Comparison of ENCODE assay signal across 22 cellular contexts in the genomic region with DNA sequence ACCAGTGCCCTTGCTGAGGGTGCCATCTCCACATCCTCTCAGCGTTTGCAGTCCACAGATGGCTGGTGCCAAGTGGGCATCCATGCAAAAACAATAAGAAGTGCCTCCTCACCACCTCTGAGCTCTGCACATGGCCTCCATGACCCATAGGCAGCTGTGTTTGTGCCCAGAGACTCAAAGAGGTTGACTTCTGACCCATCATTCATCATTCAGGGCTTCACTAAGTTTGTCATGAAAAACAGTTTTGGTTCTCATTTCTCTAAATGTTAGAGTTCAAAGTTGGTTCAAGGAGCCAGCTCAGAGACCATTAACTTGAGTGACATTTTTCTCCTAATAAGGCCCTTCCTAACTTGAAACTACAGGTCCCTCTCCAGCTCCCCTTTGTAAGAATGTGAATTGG.
"Had no signal": no experiment of that assay in that cellular context is flagged by ENCODE, and none has a peak within 500 bp of the region (broad histone marks: within the 10 kb centered on the region; RNA-seq: fewer than 3 reads in every experiment).

No MANE protein-coding gene starts in this region.

- H3K4me3 Mint-ChIP-seq: natural killer cell; stimulated activated memory B cell treated with anti-CD40 and anti-IgM and Interleukin-4, amounts not matched to agents 10 μg/mL and 1 μg/mL and 100 μg/mL, for 72 hours; stimulated activated naive CD8-positive, alpha-beta T cell treated with anti-CD3 and anti-CD28 coated beads, Interleukin-15, amount 100 ng/mL, for 72 hours had no signal

- H3K27ac Mint-ChIP-seq: natural killer cell; stimulated activated memory B cell treated with anti-CD40 and anti-IgM and Interleukin-4, amounts not matched to agents 10 μg/mL and 1 μg/mL and 100 μg/mL, for 72 hours; stimulated activated naive CD8-positive, alpha-beta T cell treated with anti-CD3 and anti-CD28 coated beads, Interleukin-15, amount 100 ng/mL, for 72 hours had no signal

- H3K4me2 ChIP-seq: hepatocyte had no signal

- DNase-seq: colonic mucosa; dermis blood vessel endothelial cell; erythroblast; foreskin melanocyte; head of caudate nucleus; kidney; left cardiac atrium; mammary epithelial cell; natural killer cell; spleen; stimulated activated CD4-positive, alpha-beta T cell treated with anti-CD3 and anti-CD28 coated beads, Interleukin-15, amount 100 ng/mL, for 24 hours; stimulated activated CD4-positive, alpha-beta T cell treated with anti-CD3 and anti-CD28 coated beads, Interleukin-1b, Interleukin-23, amount 100 ng/mL, for 48 hours; stimulated activated CD4-positive, alpha-beta T cell treated with anti-CD3 and anti-CD28 coated beads, Interleukin-4, amount 100 ng/mL, for 24 hours; stimulated activated naive CD8-positive, alpha-beta T cell treated with anti-CD3 and anti-CD28 coated beads, Interleukin-15, amount 100 ng/mL, for 72 hours; testis; upper lobe of right lung had no signal

- H3K27ac ChIP-seq: colonic mucosa, hepatocyte, spleen, testis, tibial nerve, upper lobe of right lung, vagina had no signal

- H3K9me3 Mint-ChIP-seq: stimulated activated memory B cell treated with anti-CD40 and anti-IgM and Interleukin-4, amounts not matched to agents 10 μg/mL and 1 μg/mL and 100 μg/mL, for 72 hours had no signal

- H3K4me1 Mint-ChIP-seq: natural killer cell; stimulated activated memory B cell treated with anti-CD40 and anti-IgM and Interleukin-4, amounts not matched to agents 10 μg/mL and 1 μg/mL and 100 μg/mL, for 72 hours; stimulated activated naive CD8-positive, alpha-beta T cell treated with anti-CD3 and anti-CD28 coated beads, Interleukin-15, amount 100 ng/mL, for 72 hours had no signal

- ATAC-seq: left cardiac atrium; natural killer cell; sciatic nerve; stimulated activated memory B cell treated with anti-CD40 and anti-IgM and Interleukin-4, amounts not matched to agents 10 μg/mL and 1 μg/mL and 100 μg/mL, for 72 hours; stimulated activated naive CD8-positive, alpha-beta T cell treated with anti-CD3 and anti-CD28 coated beads, Interleukin-15, amount 100 ng/mL, for 72 hours; upper lobe of right lung had no signal

- H3K36me3 Mint-ChIP-seq: natural killer cell; stimulated activated memory B cell treated with anti-CD40 and anti-IgM and Interleukin-4, amounts not matched to agents 10 μg/mL and 1 μg/mL and 100 μg/mL, for 72 hours had no signal

- FAIRE-seq: endothelial cell of umbilical vein had no signal

- H3K27me3 Mint-ChIP-seq: stimulated activated memory B cell treated with anti-CD40 and anti-IgM and Interleukin-4, amounts not matched to agents 10 μg/mL and 1 μg/mL and 100 μg/mL, for 72 hours; stimulated activated naive CD8-positive, alpha-beta T cell treated with anti-CD3 and anti-CD28 coated beads, Interleukin-15, amount 100 ng/mL, for 72 hours had no signal

- H3K27me3 ChIP-seq: colonic mucosa, hepatocyte, spleen, testis, tibial nerve, upper lobe of right lung, vagina had no signal

- H3K79me2 ChIP-seq: hepatocyte had no signal

- H2AFZ ChIP-seq: hepatocyte had no signal

- H3K36me3 ChIP-seq: colonic mucosa, spleen, tibial nerve, upper lobe of right lung, vagina had no signal

- H3K4me3 ChIP-seq: colonic mucosa, hepatocyte, spleen, testis, tibial nerve, upper lobe of right lung, vagina had no signal

- H3K4me1 ChIP-seq: colonic mucosa, spleen, testis, upper lobe of right lung, vagina had no signal

- H3K9me3 ChIP-seq: colonic mucosa, spleen, testis, tibial nerve, upper lobe of right lung, vagina had no signal
